20 cellular contexts compared by ENCODE assay signal in the genomic region with DNA sequence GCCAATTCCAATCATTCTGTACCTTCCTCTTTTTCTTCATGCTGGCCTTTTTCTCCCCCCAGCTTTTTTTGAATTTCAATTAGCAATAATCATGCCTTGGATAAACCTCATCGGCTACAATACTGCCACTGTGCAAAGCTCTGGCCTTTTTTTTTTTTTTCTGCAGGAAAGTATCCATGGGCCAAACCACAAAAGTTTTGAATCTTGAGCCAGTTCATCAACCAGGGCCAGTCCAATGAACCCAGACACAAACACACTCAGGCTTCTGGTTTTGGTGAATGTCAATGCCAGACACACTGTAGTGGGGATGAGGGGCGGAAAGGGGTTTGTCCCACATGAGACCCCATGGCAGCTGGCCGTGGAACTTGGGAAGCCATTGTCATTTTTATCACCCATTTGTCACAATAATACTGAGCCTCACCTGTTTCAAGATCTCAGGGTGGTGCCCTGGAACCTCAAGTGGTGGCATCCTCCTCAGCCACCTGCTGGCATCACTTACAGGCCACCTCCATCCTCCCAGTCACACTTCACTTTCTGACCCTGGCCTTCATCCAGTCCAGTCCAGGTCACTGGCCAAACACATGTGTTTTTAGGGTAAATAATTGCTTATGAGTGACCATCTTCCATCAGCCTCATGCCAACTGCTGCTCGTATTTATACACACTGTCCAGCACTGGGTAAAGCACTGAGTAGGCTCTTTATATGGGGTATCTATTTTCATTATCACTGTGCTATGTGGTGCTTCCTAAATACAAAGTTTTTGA. TPM values are rescaled to one million over a fixed set of nuclear protein-coding genes. Genes with fewer than 3 reads are reported as not detected.
DNase-seq lines count a peak whose midpoint lies in the region; FAIRE-seq and TF ChIP-seq lines count a peak whose summit lies in the region.
"Had no signal": no experiment of that assay in that cellular context is flagged by ENCODE, and none has a peak within 500 bp of the region (broad histone marks: within the 10 kb centered on the region; RNA-seq: fewer than 3 reads in every experiment).

No MANE protein-coding gene starts in this region.

- peak overlapping the region; percentile 26 for H3K27ac Mint-ChIP-seq in nephron progenitor cell
- H3K27ac Mint-ChIP-seq in activated T-helper 1 cell treated with anti-CD3 and anti-CD28 coated beads, Interleukin-12 subunit alpha, Interleukin-12 subunit beta, Interleukin-2, Interleukin-4 antibody, amounts not matched to agents 30 ng/mL and 10 ng/mL and 1 ng/mL, durations not matched to agents 14 hours and 24 hours and 36 hours: no peak overlapping the region

- no peak overlapping the region for H3K9ac ChIP-seq in kidney (ENCODE audit: low read length in 2 of 2)

- H3K9me3 ChIP-seq in SJCRH30 (replicated peaks) (no peaks in the 10 kb centered on the region), kidney (ENCODE audit: control insufficient read depth in 1 of 2, low read length in 2 of 2) (no peaks in the 10 kb centered on the region)
- H3K9me3 ChIP-seq: SJSA1 had no signal

- no peaks in the 10 kb centered on the region for H3K36me3 Mint-ChIP-seq in nephron progenitor cell (ENCODE audit: low read depth)
- H3K36me3 Mint-ChIP-seq in activated T-helper 1 cell treated with anti-CD3 and anti-CD28 coated beads, Interleukin-12 subunit alpha, Interleukin-12 subunit beta, Interleukin-2, Interleukin-4 antibody, amounts not matched to agents 30 ng/mL and 10 ng/mL and 1 ng/mL, durations not matched to agents 14 hours and 24 hours and 36 hours (ENCODE audit: low read depth): peaks cover 1% of the 10 kb centered on the region

- in situ Hi-C loops in ACHN (cut with HindIII; ENCODE audit: low pct_ligation_motif_present, low pct_unique_long_range_greater_than_20kb, low sequenced_read_pairs): no loop called here

- peak overlapping the region; percentile 95 for H3K27ac ChIP-seq in SJCRH30
- H3K27ac ChIP-seq in kidney (ENCODE audit: low read depth in 2 of 2, low read length in 2 of 2): peak overlapping the region; percentile 80 to 92
- H3K27ac ChIP-seq: RWPE1, SJSA1 had no signal

- no peak for FAIRE-seq in kidney (lab: Jason Lieb, UNC)
- FAIRE-seq: H54 had no signal

- H3K4me3 Mint-ChIP-seq in nephron progenitor cell: no peak overlapping the region
- H3K4me3 Mint-ChIP-seq in activated T-helper 1 cell treated with anti-CD3 and anti-CD28 coated beads, Interleukin-12 subunit alpha, Interleukin-12 subunit beta, Interleukin-2, Interleukin-4 antibody, amounts not matched to agents 30 ng/mL and 10 ng/mL and 1 ng/mL, durations not matched to agents 14 hours and 24 hours and 36 hours: no peak overlapping the region

- H3K4me3 ChIP-seq in SJCRH30 (no peak overlapping the region), kidney (ENCODE audit: low read length in 2 of 2) (no peak overlapping the region)
- H3K4me3 ChIP-seq: SJSA1 had no signal

- H3K9me3 Mint-ChIP-seq in nephron progenitor cell: peaks cover 3% of the 10 kb centered on the region
- H3K9me3 Mint-ChIP-seq in activated T-helper 1 cell treated with anti-CD3 and anti-CD28 coated beads, Interleukin-12 subunit alpha, Interleukin-12 subunit beta, Interleukin-2, Interleukin-4 antibody, amounts not matched to agents 30 ng/mL and 10 ng/mL and 1 ng/mL, durations not matched to agents 14 hours and 24 hours and 36 hours: no peaks in the 10 kb centered on the region

- peaks cover 43% of the 10 kb centered on the region for H3K4me1 Mint-ChIP-seq in nephron progenitor cell
- H3K4me1 Mint-ChIP-seq in activated T-helper 1 cell treated with anti-CD3 and anti-CD28 coated beads, Interleukin-12 subunit alpha, Interleukin-12 subunit beta, Interleukin-2, Interleukin-4 antibody, amounts not matched to agents 30 ng/mL and 10 ng/mL and 1 ng/mL, durations not matched to agents 14 hours and 24 hours and 36 hours (ENCODE audit: low read depth): no peaks in the 10 kb centered on the region

- intact Hi-C loops in kidney (cut with DNase I): no loop called here
- intact Hi-C loops in activated T-helper 1 cell treated with anti-CD3 and anti-CD28 coated beads, Interleukin-12 subunit alpha, Interleukin-12 subunit beta, Interleukin-2, Interleukin-4 antibody, amounts not matched to agents 30 ng/mL and 10 ng/mL and 1 ng/mL, durations not matched to agents 14 hours and 24 hours and 36 hours (cut with micrococcal nuclease): no loop called here

- no peaks in the 10 kb centered on the region for H3K27me3 ChIP-seq in SJCRH30
- H3K27me3 ChIP-seq: SJSA1 had no signal

- peak; percentile 77 for DNase-seq in ACHN
- DNase-seq in SJCRH30: peak; percentile 83 to 92
- DNase-seq in kidney: no peak
- DNase-seq in nephron progenitor cell: no peak
- DNase-seq in activated T-helper 1 cell treated with anti-CD3 and anti-CD28 coated beads, Interleukin-12 subunit alpha, Interleukin-12 subunit beta, Interleukin-2, Interleukin-4 antibody, amounts not matched to agents 30 ng/mL and 10 ng/mL and 1 ng/mL, durations not matched to agents 14 hours and 24 hours and 36 hours (ENCODE audit: low spot score): no peak
- no peak for DNase-seq in iPS-NIHi7 (ENCODE audit: extremely low spot score)
- DNase-seq in NCI-H446 (lab: John Stamatoyannopoulos, UW): no peak
- DNase-seq in NCI-H187 (lab: John Stamatoyannopoulos, UW): no peak
- DNase-seq: 8988T, C1 segment of cervical spinal cord, DMS153, EL, Karpas-422, NCI-H1105, NCI-H1930, NCI-H69, OCI-M1 had no signal

- TF ChIP-seq CTCF in kidney (IDR thresholded peaks at IDR 0.05; ENCODE audit: borderline replicate concordance, extremely low read depth, insufficient read depth) (no peak), nephron progenitor cell (IDR thresholded peaks at IDR 0.05) (no peak)

- peaks cover 20% of the 10 kb centered on the region for H3K27me3 Mint-ChIP-seq in nephron progenitor cell (ENCODE audit: low read depth, poor library complexity)
- peaks cover 11% of the 10 kb centered on the region for H3K27me3 Mint-ChIP-seq in activated T-helper 1 cell treated with anti-CD3 and anti-CD28 coated beads, Interleukin-12 subunit alpha, Interleukin-12 subunit beta, Interleukin-2, Interleukin-4 antibody, amounts not matched to agents 30 ng/mL and 10 ng/mL and 1 ng/mL, durations not matched to agents 14 hours and 24 hours and 36 hours (ENCODE audit: insufficient read depth)

- H3K36me3 ChIP-seq in SJCRH30 (no peaks in the 10 kb centered on the region), kidney (ENCODE audit: control insufficient read depth in 1 of 2, insufficient read depth in 2 of 2, low read length in 2 of 2) (no peaks in the 10 kb centered on the region)
- H3K36me3 ChIP-seq: SJSA1 had no signal

- H3K4me1 ChIP-seq in SJCRH30 (peaks cover 46% of the 10 kb centered on the region), kidney (ENCODE audit: control insufficient read depth in 1 of 2, insufficient read depth in 1 of 2, low read depth in 1 of 2, low read length in 2 of 2) (peaks cover 34 to 41% of the 10 kb centered on the region in 2 donors)
- H3K4me1 ChIP-seq: SJSA1 had no signal

RNA-seq across cellular contexts. Expression of gene TSPAN33, which starts 40.8 kb away (rescaled TPM):
- 47.8 and 49.1 TPM in 2 replicates for total RNA-seq in SJCRH30 (2014; rRNA removed; shearing (Covaris generic))
- total RNA-seq in kidney: 54.9 TPM
- 316 TPM for polyA plus RNA-seq in kidney (ENCODE audit: insufficient read depth, low read depth, low replicate concordance)
- 9.5 and 9.8 TPM in 2 replicates for total RNA-seq in activated T-helper 1 cell treated with anti-CD3 and anti-CD28 coated beads, Interleukin-12 subunit alpha, Interleukin-12 subunit beta, Interleukin-2, Interleukin-4 antibody, amounts not matched to agents 30 ng/mL and 10 ng/mL and 1 ng/mL, durations not matched to agents 14 hours and 24 hours and 36 hours

RNA-seq across cellular contexts. Expression of gene TNPO3, which starts 48.8 kb away (rescaled TPM):
- total RNA-seq in SJCRH30 (2014; rRNA removed; shearing (Covaris generic)): 80.2 and 82.3 TPM in 2 replicates
- total RNA-seq in kidney: 35.7 TPM
- 20.1 TPM for polyA plus RNA-seq in kidney (ENCODE audit: insufficient read depth, low read depth, low replicate concordance)
- 52.8 and 53.2 TPM in 2 replicates for total RNA-seq in activated T-helper 1 cell treated with anti-CD3 and anti-CD28 coated beads, Interleukin-12 subunit alpha, Interleukin-12 subunit beta, Interleukin-2, Interleukin-4 antibody, amounts not matched to agents 30 ng/mL and 10 ng/mL and 1 ng/mL, durations not matched to agents 14 hours and 24 hours and 36 hours

Comparison
In these comparisons a context has a peak if more than half of its experiments do, and no peak if none do; other contexts are left out.
1. DNase-seq: peak in ACHN (single experiment) and SJCRH30 (2 of 2); none in kidney (single experiment), nephron progenitor cell (single experiment), activated T-helper 1 cell treated with anti-CD3 and anti-CD28 coated beads, Interleukin-12 subunit alpha, Interleukin-12 subunit beta, Interleukin-2, Interleukin-4 antibody, amounts not matched to agents 30 ng/mL and 10 ng/mL and 1 ng/mL, durations not matched to agents 14 hours and 24 hours and 36 hours (single experiment), iPS-NIHi7 (single experiment), NCI-H446 (0 of 2) and NCI-H187 (0 of 2).